ENCODE assay signal across 8 cellular contexts in the genomic region with DNA sequence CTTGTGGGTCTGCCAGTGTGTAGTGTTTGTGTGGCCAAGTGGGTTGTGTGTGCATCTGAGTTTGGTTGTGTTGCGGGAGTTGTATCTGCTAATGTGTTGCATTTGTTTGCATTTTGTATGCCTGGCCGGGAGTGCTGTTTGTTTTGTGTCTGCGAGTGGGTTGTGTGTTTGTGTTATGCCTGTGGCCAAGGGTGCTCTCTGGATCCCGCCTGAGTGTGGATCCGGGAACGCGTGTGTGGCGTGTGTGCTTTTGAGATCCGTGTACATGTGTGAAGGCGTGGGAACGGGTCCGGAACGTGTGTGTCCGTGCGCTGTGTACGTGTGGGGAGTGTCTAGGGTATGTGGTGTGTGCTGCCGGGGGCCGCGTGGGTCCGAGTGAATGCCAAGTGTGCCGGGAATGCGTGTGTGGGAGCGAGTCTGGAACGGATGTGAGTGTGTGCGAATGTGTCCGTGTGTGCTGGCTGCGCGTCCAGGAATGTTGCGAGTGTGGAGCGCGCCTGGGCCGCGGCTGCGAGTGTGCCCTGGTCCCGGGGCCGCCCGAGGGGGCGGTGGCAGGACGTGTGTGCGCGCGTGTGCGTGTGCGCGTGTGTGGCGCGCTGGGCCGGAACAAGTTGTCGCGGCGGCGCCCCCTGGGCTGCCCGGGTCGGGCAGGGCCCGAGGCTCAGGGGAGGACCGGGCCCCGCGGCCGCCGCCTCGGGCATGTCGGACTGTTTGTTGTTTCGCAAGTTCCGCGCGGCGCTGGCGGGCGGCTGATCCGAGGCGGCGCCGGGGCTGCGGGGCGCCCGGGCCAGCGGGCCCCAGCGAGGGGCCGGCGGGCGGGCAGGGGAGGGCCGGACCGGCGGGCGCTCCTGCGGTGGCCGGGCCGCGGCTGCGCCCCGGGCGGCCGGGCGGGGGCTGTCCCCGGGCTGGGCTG. TPM values are rescaled to one million over a fixed set of nuclear protein-coding genes. Genes with fewer than 3 reads are reported as not detected.
DNase-seq lines count a peak whose midpoint lies in the region; ATAC-seq, FAIRE-seq and TF ChIP-seq lines count a peak whose summit lies in the region.

No MANE protein-coding gene starts in this region.

- H3K4me2 ChIP-seq in OCI-LY7 (ENCODE audit: low read length) = peak overlapping the region; percentile 62

- peak; percentile 29 for ATAC-seq in stimulated activated memory B cell treated with anti-CD40 and anti-IgM and Interleukin-4, amounts not matched to agents 10 μg/mL and 1 μg/mL and 100 μg/mL, for 72 hours
- no peak for ATAC-seq in GM21360 (IDR thresholded peaks at IDR 0.05; ENCODE audit: unreplicated experiment)

- H4K20me1 ChIP-seq in OCI-LY7 (ENCODE audit: insufficient read depth, low read length) = no peaks in the 10 kb centered on the region

- no peaks in the 10 kb centered on the region for H3K79me2 ChIP-seq in OCI-LY7 (ENCODE audit: insufficient read depth, low read depth, low read length)

- peak overlapping the region; percentile 54 to 86 for H3K9ac ChIP-seq in kidney (ENCODE audit: low read length in 2 of 2)

- no peak overlapping the region for H3K27ac ChIP-seq in OCI-LY7 (ENCODE audit: low read depth, low read length, poor library complexity, severe bottlenecking)
- peak overlapping the region in 1 of 2 donors; percentile 14 for H3K27ac ChIP-seq in kidney (ENCODE audit: low read depth in 2 of 2, low read length in 2 of 2)

- no TSS peak for BruUV-seq in OCI-LY7 (replicated peaks; lab: Mats Ljungman, UMichigan)

- H3K4me1 Mint-ChIP-seq in stimulated activated memory B cell treated with anti-CD40 and anti-IgM and Interleukin-4, amounts not matched to agents 10 μg/mL and 1 μg/mL and 100 μg/mL, for 72 hours = peaks cover 17% of the 10 kb centered on the region

- CTCF ChIA-PET in OCI-LY7 (lab: Charles Lee; ENCODE audit: unreplicated experiment) = no interaction called here

- peak overlapping the region; percentile 50 for H3K4me3 ChIP-seq in OCI-LY7 (ENCODE audit: low read depth, low read length, poor library complexity, severe bottlenecking)
- peak overlapping the region; percentile 66 to 71 for H3K4me3 ChIP-seq in cardiac fibroblast (replicated peaks in 1 of 2; ENCODE audit: low read depth in 2 of 2, low read length in 2 of 2)
- H3K4me3 ChIP-seq in kidney (ENCODE audit: low read length in 2 of 2) = peak overlapping the region; percentile 88 to 95

- peak overlapping the region; percentile 81 for H3K4me3 Mint-ChIP-seq in stimulated activated memory B cell treated with anti-CD40 and anti-IgM and Interleukin-4, amounts not matched to agents 10 μg/mL and 1 μg/mL and 100 μg/mL, for 72 hours

- intact Hi-C loops in OCI-LY7 (cut with micrococcal nuclease; ENCODE audit: unreplicated experiment) = loop anchor here (2.0 to 10.0 kb wide), 4 partner anchors 88 to 1470 kb away; no protein-coding TSS in a partner anchor
- intact Hi-C loops in kidney (cut with DNase I) = loop anchor here (10.0 kb wide), 1 partner anchor 1468 kb away; no protein-coding TSS in a partner anchor

- no peak overlapping the region; the same call in 1 of the 2 replicates for H2AFZ ChIP-seq in OCI-LY7 (ENCODE audit: low read length)

- POLR2A ChIA-PET in OCI-LY7 (lab: Charles Lee) = no interaction called here

- peaks cover 71% of the 10 kb centered on the region for H3K27me3 Mint-ChIP-seq in stimulated activated memory B cell treated with anti-CD40 and anti-IgM and Interleukin-4, amounts not matched to agents 10 μg/mL and 1 μg/mL and 100 μg/mL, for 72 hours

- H3K9me2 ChIP-seq in OCI-LY7 (ENCODE audit: insufficient read depth, low read length) = no peaks in the 10 kb centered on the region

- DNase-seq in NCI-H1105 (lab: John Stamatoyannopoulos, UW) (peak; percentile 17), NCI-H1105 treated with DMSO at 0.1 percent for 48 hours (lab: John Stamatoyannopoulos, UW) (no peak), OCI-LY7 (ENCODE audit: low spot score) (no peak), cardiac fibroblast (ENCODE audit: low read depth in 2 of 2) (peak; percentile 47 to 73), kidney (peak; percentile 87), T-helper 9 cell (no peak)

- no peaks in the 10 kb centered on the region for H3K36me3 ChIP-seq in OCI-LY7 (ENCODE audit: insufficient read depth, low read length)
- H3K36me3 ChIP-seq in kidney (ENCODE audit: control insufficient read depth in 1 of 2, insufficient read depth in 2 of 2, low read length in 2 of 2) = no peaks in the 10 kb centered on the region

- H3K4me1 ChIP-seq in OCI-LY7 (ENCODE audit: insufficient read depth, low read length, poor library complexity, severe bottlenecking) = peaks cover 15% of the 10 kb centered on the region
- peaks cover 4 to 18% of the 10 kb centered on the region in 2 donors for H3K4me1 ChIP-seq in kidney (ENCODE audit: control insufficient read depth in 1 of 2, insufficient read depth in 1 of 2, low read depth in 1 of 2, low read length in 2 of 2)

- H3K27ac Mint-ChIP-seq in stimulated activated memory B cell treated with anti-CD40 and anti-IgM and Interleukin-4, amounts not matched to agents 10 μg/mL and 1 μg/mL and 100 μg/mL, for 72 hours = no peak overlapping the region

- no peaks in the 10 kb centered on the region for H3K9me3 Mint-ChIP-seq in stimulated activated memory B cell treated with anti-CD40 and anti-IgM and Interleukin-4, amounts not matched to agents 10 μg/mL and 1 μg/mL and 100 μg/mL, for 72 hours

- TF ChIP-seq CTCF in OCI-LY7 (conservative IDR thresholded peaks at IDR 0.05; ENCODE audit: low read length) (no peak), cardiac fibroblast (IDR thresholded peaks at IDR 0.05; ENCODE audit: low read depth, low read length) (no peak), kidney (IDR thresholded peaks at IDR 0.05; ENCODE audit: borderline replicate concordance, extremely low read depth, insufficient read depth) (no peak)

- no peaks in the 10 kb centered on the region for H3K36me3 Mint-ChIP-seq in stimulated activated memory B cell treated with anti-CD40 and anti-IgM and Interleukin-4, amounts not matched to agents 10 μg/mL and 1 μg/mL and 100 μg/mL, for 72 hours

- no peak for FAIRE-seq in kidney (lab: Jason Lieb, UNC)

- no peaks in the 10 kb centered on the region for H3K9me3 ChIP-seq in OCI-LY7 (ENCODE audit: low read length)
- no peaks in the 10 kb centered on the region for H3K9me3 ChIP-seq in kidney (ENCODE audit: control insufficient read depth in 1 of 2, low read length in 2 of 2)

RNA-seq across cellular contexts. Expression of gene PTPRU, which starts 0.9 kb away (rescaled TPM):
- total RNA-seq in OCI-LY7 (2014; rRNA removed; shearing (Covaris generic)) = 2.5 and 7.3 TPM in 2 replicates
- total RNA-seq in OCI-LY7 (2022) = 3.3 and 4.6 TPM in 2 replicates
- total RNA-seq in kidney = 53.6 TPM
- 3.7 TPM for polyA plus RNA-seq in kidney (ENCODE audit: insufficient read depth, low read depth, low replicate concordance)

RNA-seq across cellular contexts. Expression of gene MECR, which starts 6.5 kb away (rescaled TPM):
- 27.2 and 33.5 TPM in 2 replicates for total RNA-seq in OCI-LY7 (2014; rRNA removed; shearing (Covaris generic))
- total RNA-seq in OCI-LY7 (2022) (30.0 and 33.3 TPM in 2 replicates), kidney (27.7 TPM)
- polyA plus RNA-seq in kidney (ENCODE audit: insufficient read depth, low read depth, low replicate concordance) = 42.6 TPM

RNA-seq across cellular contexts. Expression of gene SRSF4, which starts 55.5 kb away (rescaled TPM):
- 52.8 and 68.6 TPM in 2 replicates for total RNA-seq in OCI-LY7 (2014; rRNA removed; shearing (Covaris generic))
- total RNA-seq in OCI-LY7 (2022) (122 and 130 TPM in 2 replicates), kidney (72.3 TPM)
- polyA plus RNA-seq in kidney (ENCODE audit: insufficient read depth, low read depth, low replicate concordance) = 48.4 TPM

Comparison
In these comparisons a context has a peak if more than half of its experiments do, and no peak if none do; other contexts are left out.
1. DNase-seq: peak in NCI-H1105 (single experiment), cardiac fibroblast (2 of 2) and kidney (single experiment); none in NCI-H1105 treated with DMSO at 0.1 percent for 48 hours (single experiment), OCI-LY7 (single experiment) and T-helper 9 cell (single experiment).
2. Peak in every context shown above with its lines, with median percentiles within 50 percentile points of each other: H3K4me3 ChIP-seq.